12 cellular contexts compared by ENCODE assay signal in genomic region chr1:207058878-207059867, GRCh38. TPM values are rescaled to one million over a fixed set of nuclear protein-coding genes. Genes with fewer than 3 reads are reported as not detected.
DNase-seq lines count a peak whose midpoint lies in the region; ATAC-seq and TF ChIP-seq lines count a peak whose summit lies in the region.
"Had no signal": no experiment of that assay in that cellular context is flagged by ENCODE, and none has a peak within 500 bp of the region (broad histone marks: within the 10 kb centered on the region; RNA-seq: fewer than 3 reads in every experiment).

No MANE protein-coding gene starts in this region.

- H2AFZ ChIP-seq in GM23248 = no peak overlapping the region

- no peaks in the 10 kb centered on the region for H3K9me3 ChIP-seq in right atrium auricular region
- H3K9me3 ChIP-seq in GM23248 (ENCODE audit: low read depth) = no peaks in the 10 kb centered on the region

- H3K4me1 ChIP-seq in right atrium auricular region = peaks cover 0 to 10% of the 10 kb centered on the region in 2 donors
- H3K4me1 ChIP-seq in GM23248 (ENCODE audit: insufficient read depth) = no peaks in the 10 kb centered on the region

- WGBS in GM23248 (ENCODE audit: low coverage in 1 of 2, low lambda C conversion rate in 2 of 2, missing lambda C conversion rate in 2 of 2), 2 experiments = 76 to 83% methylated on average over 6 of the region's 6 CpGs

- TF ChIP-seq CTCF in right atrium auricular region (IDR thresholded peaks at IDR 0.05) = no peak

- H3K36me3 ChIP-seq in right atrium auricular region (peaks cover 40% of the 10 kb centered on the region), GM23248 (ENCODE audit: low read depth) (no peaks in the 10 kb centered on the region)

- H3K27ac ChIP-seq in right atrium auricular region = peak overlapping the region; percentile 33 to 57
- peak overlapping the region; percentile 64 for H3K27ac ChIP-seq in layer of hippocampus (ENCODE audit: low read depth, low read length)
- H3K27ac ChIP-seq in GM23248 = no peak overlapping the region

- H3K79me2 ChIP-seq in GM23248 (ENCODE audit: insufficient read depth) = no peaks in the 10 kb centered on the region

- peaks cover 4% of the 10 kb centered on the region; the same call in 1 of the 2 replicates for H3F3A ChIP-seq in GM23248 (ENCODE audit: insufficient read depth)

- H3K27me3 ChIP-seq in right atrium auricular region (no peaks in the 10 kb centered on the region), layer of hippocampus (ENCODE audit: control insufficient read depth, insufficient read depth, low read length) (no peaks in the 10 kb centered on the region), GM23248 (replicated peaks; ENCODE audit: insufficient read depth) (no peaks in the 10 kb centered on the region)

- no peaks in the 10 kb centered on the region for H4K20me1 ChIP-seq in GM23248 (ENCODE audit: insufficient read depth)

- H3K4me3 ChIP-seq in right atrium auricular region (no peak overlapping the region), GM23248 (no peak overlapping the region)

- intact Hi-C loops in Right ventricle myocardium superior (cut with DNase I) = no loop called here

- no peak overlapping the region for H3K9ac ChIP-seq in GM23248

- ATAC-seq in Right ventricle myocardium superior (ENCODE audit: poor library complexity) (no peak), GM18511 (IDR thresholded peaks at IDR 0.05; ENCODE audit: unreplicated experiment) (no peak)
- ATAC-seq in activated CD4-positive, CD25-positive, alpha-beta regulatory T cell treated with anti-CD3 and anti-CD28 coated beads, Interleukin-2, amount 50 U/mL, for 24 hours = no peak
- ATAC-seq: T-cell had no signal

- H3K9me2 ChIP-seq in GM23248 (ENCODE audit: insufficient read depth) = no peaks in the 10 kb centered on the region

- DNase-seq in right atrium auricular region (ENCODE audit: low spot score) = no peak
- DNase-seq in Right ventricle myocardium superior = no peak
- peak; percentile 83 for DNase-seq in NCI-H510A treated with DMSO at 0.1 percent for 48 hours (lab: John Stamatoyannopoulos, UW)
- no peak for DNase-seq in GM23248
- no peak for DNase-seq in kidney glomerular epithelial cell (lab: John Stamatoyannopoulos, UW)
- DNase-seq: stimulated activated CD4-positive, alpha-beta T cell treated with anti-CD3 and anti-CD28 coated beads, Interleukin-2, amount 100 ng/mL, for 48 hours; substantia nigra; T-cell had no signal

- in situ Hi-C loops in GM23248 (cut with MboI) = no loop called here

- H3K4me2 ChIP-seq in GM23248 (ENCODE audit: unreplicated experiment) = no peak overlapping the region

RNA-seq across cellular contexts. Expression of gene PFKFB2, which starts 6.1 kb away (rescaled TPM):
- total RNA-seq in right atrium auricular region (10 to 100 TPM; 11.8 to 27.5 TPM), Right ventricle myocardium superior (77.9 TPM)
- total RNA-seq in GM23248 (2014; rRNA removed; shearing (Covaris generic)) = 3.7 and 4.2 TPM in 2 replicates
- 1.2 and 1.6 TPM in 2 replicates for polyA plus RNA-seq in GM23248 (2016; fragmentation: Nextera tagmentation; extraction: Ambion mirVana)

RNA-seq across cellular contexts. Expression of gene YOD1, which starts 8.2 kb away (rescaled TPM):
- 1 to 10 TPM; 3.5 to 4.7 TPM for total RNA-seq in right atrium auricular region
- total RNA-seq in Right ventricle myocardium superior = 4.0 TPM
- total RNA-seq in GM23248 (2014; rRNA removed; shearing (Covaris generic)) = 6.7 and 7.8 TPM in 2 replicates
- polyA plus RNA-seq in GM23248 (2016; fragmentation: Nextera tagmentation; extraction: Ambion mirVana) = 2.4 TPM in 2 replicates

RNA-seq across cellular contexts. Expression of gene C1orf116, which starts 26.6 kb away (rescaled TPM):
- total RNA-seq in right atrium auricular region = under 1 TPM; 0.07 to 0.35 TPM
- total RNA-seq in Right ventricle myocardium superior = 0.81 TPM
- total RNA-seq in GM23248 (2014; rRNA removed; shearing (Covaris generic)) = not detected in 2 replicates
- polyA plus RNA-seq in GM23248 (2016; fragmentation: Nextera tagmentation; extraction: Ambion mirVana) = not detected in 2 replicates
- polyA plus RNA-seq: neural cell had no signal

RNA-seq across cellular contexts. Expression of gene C4BPB, which starts 29.5 kb away (rescaled TPM):
- total RNA-seq in right atrium auricular region = not detected
- 0.46 TPM for total RNA-seq in Right ventricle myocardium superior
- not detected in 2 replicates for total RNA-seq in GM23248 (2014; rRNA removed; shearing (Covaris generic))
- polyA plus RNA-seq in GM23248 (2016; fragmentation: Nextera tagmentation; extraction: Ambion mirVana) = not detected in 2 replicates
- polyA plus RNA-seq: neural cell had no signal

RNA-seq across cellular contexts. Expression of gene C4BPA, which starts 44.9 kb away (rescaled TPM):
- total RNA-seq in right atrium auricular region = 1 to 10 TPM in 1 of 2 donors, not detected in 1; 3.6 TPM
- 0.08 TPM for total RNA-seq in Right ventricle myocardium superior
- not detected in 2 replicates for total RNA-seq in GM23248 (2014; rRNA removed; shearing (Covaris generic))
- polyA plus RNA-seq in GM23248 (2016; fragmentation: Nextera tagmentation; extraction: Ambion mirVana) = not detected in 2 replicates
- polyA plus RNA-seq: neural cell had no signal
